In the genomic region with DNA sequence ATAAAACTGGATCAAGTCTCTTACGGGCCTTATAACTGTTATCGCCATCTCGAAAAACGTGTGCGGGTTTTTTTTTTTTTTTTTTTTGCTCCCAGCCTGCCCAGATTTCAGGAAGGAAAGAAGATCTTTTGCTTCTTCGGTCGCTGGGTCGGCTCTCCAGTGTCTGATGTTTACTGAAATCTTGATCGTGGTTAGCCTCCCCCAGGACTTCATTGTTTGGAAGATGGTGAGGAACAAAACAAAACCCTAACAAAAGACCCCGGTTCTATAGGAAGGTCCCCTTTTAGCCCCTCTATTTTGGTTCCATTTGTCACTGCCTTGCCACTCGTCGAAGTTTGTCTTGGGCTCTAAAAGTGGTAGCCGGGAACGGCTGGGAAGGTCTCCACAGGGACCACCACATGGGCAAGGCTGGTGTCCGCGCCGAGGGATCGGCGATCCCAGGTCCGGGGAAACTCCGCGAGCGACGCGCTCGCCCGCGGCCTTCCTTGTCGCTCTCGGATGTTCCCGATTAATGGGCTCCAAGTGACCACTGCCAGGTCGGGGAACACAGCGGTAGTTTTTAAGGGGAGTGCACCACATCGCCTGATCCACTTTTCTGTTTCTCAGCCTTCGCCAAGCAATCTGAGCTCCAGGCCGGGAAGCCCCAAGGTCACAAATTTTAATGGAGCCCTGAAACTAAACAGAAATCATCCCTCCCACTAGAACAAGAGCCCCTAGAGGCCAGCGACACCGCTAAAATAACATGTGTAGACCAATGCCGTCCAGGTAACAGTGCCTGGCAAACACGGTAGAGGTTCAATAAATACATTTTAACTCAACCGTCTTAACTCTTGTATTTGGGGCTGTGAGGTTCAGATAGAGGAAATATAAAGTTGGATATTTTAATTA, we compare ENCODE assay signal across 1 cellular context.
A peak's percentile ranks its signal among the peaks of the same experiment; 100 is the strongest.
TF ChIP-seq lines count a peak whose summit lies in the region.

No MANE protein-coding gene starts in this region.

TF ChIP-seq in HepG2, 621 proteins besides CTCF, POLR2A, EP300 and RAD21 (continued from another document and continues in another):
- no peak for TF ChIP-seq ZNF629 (CRISPR knock-in tag; conservative IDR thresholded peaks at IDR 0.05)
- TF ChIP-seq, protein P1, sequence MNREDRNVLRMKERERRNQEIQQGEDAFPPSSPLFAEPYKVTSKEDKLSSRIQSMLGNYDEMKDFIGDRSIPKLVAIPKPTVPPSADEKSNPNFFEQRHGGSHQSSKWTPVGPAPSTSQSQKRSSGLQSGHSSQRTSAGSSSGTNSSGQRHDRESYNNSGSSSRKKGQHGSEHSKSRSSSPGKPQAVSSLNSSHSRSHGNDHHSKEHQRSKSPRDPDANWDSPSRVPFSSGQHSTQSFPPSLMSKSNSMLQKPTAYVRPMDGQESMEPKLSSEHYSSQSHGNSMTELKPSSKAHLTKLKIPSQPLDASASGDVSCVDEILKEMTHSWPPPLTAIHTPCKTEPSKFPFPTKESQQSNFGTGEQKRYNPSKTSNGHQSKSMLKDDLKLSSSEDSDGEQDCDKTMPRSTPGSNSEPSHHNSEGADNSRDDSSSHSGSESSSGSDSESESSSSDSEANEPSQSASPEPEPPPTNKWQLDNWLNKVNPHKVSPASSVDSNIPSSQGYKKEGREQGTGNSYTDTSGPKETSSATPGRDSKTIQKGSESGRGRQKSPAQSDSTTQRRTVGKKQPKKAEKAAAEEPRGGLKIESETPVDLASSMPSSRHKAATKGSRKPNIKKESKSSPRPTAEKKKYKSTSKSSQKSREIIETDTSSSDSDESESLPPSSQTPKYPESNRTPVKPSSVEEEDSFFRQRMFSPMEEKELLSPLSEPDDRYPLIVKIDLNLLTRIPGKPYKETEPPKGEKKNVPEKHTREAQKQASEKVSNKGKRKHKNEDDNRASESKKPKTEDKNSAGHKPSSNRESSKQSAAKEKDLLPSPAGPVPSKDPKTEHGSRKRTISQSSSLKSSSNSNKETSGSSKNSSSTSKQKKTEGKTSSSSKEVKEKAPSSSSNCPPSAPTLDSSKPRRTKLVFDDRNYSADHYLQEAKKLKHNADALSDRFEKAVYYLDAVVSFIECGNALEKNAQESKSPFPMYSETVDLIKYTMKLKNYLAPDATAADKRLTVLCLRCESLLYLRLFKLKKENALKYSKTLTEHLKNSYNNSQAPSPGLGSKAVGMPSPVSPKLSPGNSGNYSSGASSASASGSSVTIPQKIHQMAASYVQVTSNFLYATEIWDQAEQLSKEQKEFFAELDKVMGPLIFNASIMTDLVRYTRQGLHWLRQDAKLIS (CRISPR knock-in tag; IDR thresholded peaks at IDR 0.05) = no peak
- no peak for TF ChIP-seq KAT2B (IDR thresholded peaks at IDR 0.05; ENCODE audit: borderline replicate concordance, low read depth, low read length)
- no peak for TF ChIP-seq ZNF660 (CRISPR knock-in tag; IDR thresholded peaks at IDR 0.05; ENCODE audit: borderline replicate concordance, low read depth)
- no peak for TF ChIP-seq ZNF207 (IDR thresholded peaks at IDR 0.05; ENCODE audit: borderline replicate concordance)
- TF ChIP-seq TCF7 (IDR thresholded peaks at IDR 0.05; ENCODE audit: low read depth) = no peak
- TF ChIP-seq RFXAP (CRISPR knock-in tag; IDR thresholded peaks at IDR 0.05; ENCODE audit: borderline replicate concordance) = no peak
- TF ChIP-seq HHEX (CRISPR knock-in tag; IDR thresholded peaks at IDR 0.05) = no peak
- TF ChIP-seq ZNF510 (CRISPR knock-in tag; IDR thresholded peaks at IDR 0.05; ENCODE audit: low read depth) = no peak
- no peak; the same call in 1 of the 2 replicates for TF ChIP-seq ZNF331 (CRISPR knock-in tag; IDR thresholded peaks at IDR 0.05)
- TF ChIP-seq DNMT3B (CRISPR knock-in tag; conservative IDR thresholded peaks at IDR 0.05) = no peak; the same call in 1 of the 2 replicates
- TF ChIP-seq ZBTB7B (CRISPR knock-in tag; IDR thresholded peaks at IDR 0.05) = peak; percentile 36; the same call in 1 of the 2 replicates
- TF ChIP-seq, protein P2, sequence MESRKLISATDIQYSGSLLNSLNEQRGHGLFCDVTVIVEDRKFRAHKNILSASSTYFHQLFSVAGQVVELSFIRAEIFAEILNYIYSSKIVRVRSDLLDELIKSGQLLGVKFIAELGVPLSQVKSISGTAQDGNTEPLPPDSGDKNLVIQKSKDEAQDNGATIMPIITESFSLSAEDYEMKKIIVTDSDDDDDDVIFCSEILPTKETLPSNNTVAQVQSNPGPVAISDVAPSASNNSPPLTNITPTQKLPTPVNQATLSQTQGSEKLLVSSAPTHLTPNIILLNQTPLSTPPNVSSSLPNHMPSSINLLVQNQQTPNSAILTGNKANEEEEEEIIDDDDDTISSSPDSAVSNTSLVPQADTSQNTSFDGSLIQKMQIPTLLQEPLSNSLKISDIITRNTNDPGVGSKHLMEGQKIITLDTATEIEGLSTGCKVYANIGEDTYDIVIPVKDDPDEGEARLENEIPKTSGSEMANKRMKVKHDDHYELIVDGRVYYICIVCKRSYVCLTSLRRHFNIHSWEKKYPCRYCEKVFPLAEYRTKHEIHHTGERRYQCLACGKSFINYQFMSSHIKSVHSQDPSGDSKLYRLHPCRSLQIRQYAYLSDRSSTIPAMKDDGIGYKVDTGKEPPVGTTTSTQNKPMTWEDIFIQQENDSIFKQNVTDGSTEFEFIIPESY (CRISPR knock-in tag; IDR thresholded peaks at IDR 0.05) = no peak
- TF ChIP-seq ZNF788 (CRISPR knock-in tag; IDR thresholded peaks at IDR 0.05; ENCODE audit: borderline replicate concordance) = peak; percentile 35; the same call in 1 of the 2 replicates
- no peak for TF ChIP-seq ISX (CRISPR knock-in tag; conservative IDR thresholded peaks at IDR 0.05)
- no peak for TF ChIP-seq ZNF883 (CRISPR knock-in tag; IDR thresholded peaks at IDR 0.05; ENCODE audit: not compliant biosample characterization)
- TF ChIP-seq, protein P3, sequence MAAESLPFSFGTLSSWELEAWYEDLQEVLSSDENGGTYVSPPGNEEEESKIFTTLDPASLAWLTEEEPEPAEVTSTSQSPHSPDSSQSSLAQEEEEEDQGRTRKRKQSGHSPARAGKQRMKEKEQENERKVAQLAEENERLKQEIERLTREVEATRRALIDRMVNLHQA (CRISPR knock-in tag; IDR thresholded peaks at IDR 0.05) = no peak
- TF ChIP-seq, protein P4, sequence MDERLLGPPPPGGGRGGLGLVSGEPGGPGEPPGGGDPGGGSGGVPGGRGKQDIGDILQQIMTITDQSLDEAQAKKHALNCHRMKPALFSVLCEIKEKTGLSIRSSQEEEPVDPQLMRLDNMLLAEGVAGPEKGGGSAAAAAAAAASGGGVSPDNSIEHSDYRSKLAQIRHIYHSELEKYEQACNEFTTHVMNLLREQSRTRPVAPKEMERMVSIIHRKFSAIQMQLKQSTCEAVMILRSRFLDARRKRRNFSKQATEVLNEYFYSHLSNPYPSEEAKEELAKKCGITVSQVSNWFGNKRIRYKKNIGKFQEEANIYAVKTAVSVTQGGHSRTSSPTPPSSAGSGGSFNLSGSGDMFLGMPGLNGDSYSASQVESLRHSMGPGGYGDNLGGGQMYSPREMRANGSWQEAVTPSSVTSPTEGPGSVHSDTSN (CRISPR knock-in tag; IDR thresholded peaks at IDR 0.05) = no peak
- peak; percentile 74 for TF ChIP-seq ASH2L (IDR thresholded peaks at IDR 0.05; ENCODE audit: insufficient read length, low read depth, low read length)
- TF ChIP-seq, protein P5, sequence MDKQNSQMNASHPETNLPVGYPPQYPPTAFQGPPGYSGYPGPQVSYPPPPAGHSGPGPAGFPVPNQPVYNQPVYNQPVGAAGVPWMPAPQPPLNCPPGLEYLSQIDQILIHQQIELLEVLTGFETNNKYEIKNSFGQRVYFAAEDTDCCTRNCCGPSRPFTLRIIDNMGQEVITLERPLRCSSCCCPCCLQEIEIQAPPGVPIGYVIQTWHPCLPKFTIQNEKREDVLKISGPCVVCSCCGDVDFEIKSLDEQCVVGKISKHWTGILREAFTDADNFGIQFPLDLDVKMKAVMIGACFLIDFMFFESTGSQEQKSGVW (CRISPR knock-in tag; IDR thresholded peaks at IDR 0.05; ENCODE audit: borderline replicate concordance) = no peak; the same call in 1 of the 2 replicates
- no peak for TF ChIP-seq SNAPC2 (CRISPR knock-in tag; IDR thresholded peaks at IDR 0.05)
- no peak for TF ChIP-seq ZNF570 (CRISPR knock-in tag; IDR thresholded peaks at IDR 0.05; ENCODE audit: borderline replicate concordance)
- 0 out of 2 replicates have a peak, but pooled peaks have one; percentile 14 for TF ChIP-seq ETV5 (CRISPR knock-in tag; IDR thresholded peaks at IDR 0.05; ENCODE audit: borderline replicate concordance)
- TF ChIP-seq, protein P6, sequence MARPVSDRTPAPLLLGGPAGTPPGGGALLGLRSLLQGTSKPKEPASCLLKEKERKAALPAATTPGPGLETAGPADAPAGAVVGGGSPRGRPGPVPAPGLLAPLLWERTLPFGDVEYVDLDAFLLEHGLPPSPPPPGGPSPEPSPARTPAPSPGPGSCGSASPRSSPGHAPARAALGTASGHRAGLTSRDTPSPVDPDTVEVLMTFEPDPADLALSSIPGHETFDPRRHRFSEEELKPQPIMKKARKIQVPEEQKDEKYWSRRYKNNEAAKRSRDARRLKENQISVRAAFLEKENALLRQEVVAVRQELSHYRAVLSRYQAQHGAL (CRISPR knock-in tag; IDR thresholded peaks at IDR 0.05; ENCODE audit: not compliant biosample characterization) = no peak
- TF ChIP-seq GPN1 (CRISPR knock-in tag; IDR thresholded peaks at IDR 0.05; ENCODE audit: borderline replicate concordance) = no peak
- TF ChIP-seq MEF2D (CRISPR knock-in tag; IDR thresholded peaks at IDR 0.05) = no peak
- TF ChIP-seq, protein P7, sequence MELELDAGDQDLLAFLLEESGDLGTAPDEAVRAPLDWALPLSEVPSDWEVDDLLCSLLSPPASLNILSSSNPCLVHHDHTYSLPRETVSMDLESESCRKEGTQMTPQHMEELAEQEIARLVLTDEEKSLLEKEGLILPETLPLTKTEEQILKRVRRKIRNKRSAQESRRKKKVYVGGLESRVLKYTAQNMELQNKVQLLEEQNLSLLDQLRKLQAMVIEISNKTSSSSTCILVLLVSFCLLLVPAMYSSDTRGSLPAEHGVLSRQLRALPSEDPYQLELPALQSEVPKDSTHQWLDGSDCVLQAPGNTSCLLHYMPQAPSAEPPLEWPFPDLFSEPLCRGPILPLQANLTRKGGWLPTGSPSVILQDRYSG (CRISPR knock-in tag; IDR thresholded peaks at IDR 0.05) = no peak
- no peak for TF ChIP-seq KLF15 (CRISPR knock-in tag; IDR thresholded peaks at IDR 0.05; ENCODE audit: borderline replicate concordance)
- TF ChIP-seq MED1 (CRISPR knock-in tag; IDR thresholded peaks at IDR 0.05) = no peak; the same call in 1 of the 2 replicates
- TF ChIP-seq, protein P8, sequence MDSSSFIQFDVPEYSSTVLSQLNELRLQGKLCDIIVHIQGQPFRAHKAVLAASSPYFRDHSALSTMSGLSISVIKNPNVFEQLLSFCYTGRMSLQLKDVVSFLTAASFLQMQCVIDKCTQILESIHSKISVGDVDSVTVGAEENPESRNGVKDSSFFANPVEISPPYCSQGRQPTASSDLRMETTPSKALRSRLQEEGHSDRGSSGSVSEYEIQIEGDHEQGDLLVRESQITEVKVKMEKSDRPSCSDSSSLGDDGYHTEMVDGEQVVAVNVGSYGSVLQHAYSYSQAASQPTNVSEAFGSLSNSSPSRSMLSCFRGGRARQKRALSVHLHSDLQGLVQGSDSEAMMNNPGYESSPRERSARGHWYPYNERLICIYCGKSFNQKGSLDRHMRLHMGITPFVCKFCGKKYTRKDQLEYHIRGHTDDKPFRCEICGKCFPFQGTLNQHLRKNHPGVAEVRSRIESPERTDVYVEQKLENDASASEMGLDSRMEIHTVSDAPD (CRISPR knock-in tag; IDR thresholded peaks at IDR 0.05) = no peak
- TF ChIP-seq, protein P9, sequence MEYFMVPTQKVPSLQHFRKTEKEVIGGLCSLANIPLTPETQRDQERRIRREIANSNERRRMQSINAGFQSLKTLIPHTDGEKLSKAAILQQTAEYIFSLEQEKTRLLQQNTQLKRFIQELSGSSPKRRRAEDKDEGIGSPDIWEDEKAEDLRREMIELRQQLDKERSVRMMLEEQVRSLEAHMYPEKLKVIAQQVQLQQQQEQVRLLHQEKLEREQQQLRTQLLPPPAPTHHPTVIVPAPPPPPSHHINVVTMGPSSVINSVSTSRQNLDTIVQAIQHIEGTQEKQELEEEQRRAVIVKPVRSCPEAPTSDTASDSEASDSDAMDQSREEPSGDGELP (IDR thresholded peaks at IDR 0.05; ENCODE audit: borderline replicate concordance, low read depth) = no peak
- no peak for TF ChIP-seq DPF2 (CRISPR knock-in tag; IDR thresholded peaks at IDR 0.05; ENCODE audit: borderline replicate concordance, low read depth)
- TF ChIP-seq ARNT (IDR thresholded peaks at IDR 0.05) = no peak
- no peak for TF ChIP-seq TOE1 (CRISPR knock-in tag; IDR thresholded peaks at IDR 0.05)
- TF ChIP-seq, protein P10, sequence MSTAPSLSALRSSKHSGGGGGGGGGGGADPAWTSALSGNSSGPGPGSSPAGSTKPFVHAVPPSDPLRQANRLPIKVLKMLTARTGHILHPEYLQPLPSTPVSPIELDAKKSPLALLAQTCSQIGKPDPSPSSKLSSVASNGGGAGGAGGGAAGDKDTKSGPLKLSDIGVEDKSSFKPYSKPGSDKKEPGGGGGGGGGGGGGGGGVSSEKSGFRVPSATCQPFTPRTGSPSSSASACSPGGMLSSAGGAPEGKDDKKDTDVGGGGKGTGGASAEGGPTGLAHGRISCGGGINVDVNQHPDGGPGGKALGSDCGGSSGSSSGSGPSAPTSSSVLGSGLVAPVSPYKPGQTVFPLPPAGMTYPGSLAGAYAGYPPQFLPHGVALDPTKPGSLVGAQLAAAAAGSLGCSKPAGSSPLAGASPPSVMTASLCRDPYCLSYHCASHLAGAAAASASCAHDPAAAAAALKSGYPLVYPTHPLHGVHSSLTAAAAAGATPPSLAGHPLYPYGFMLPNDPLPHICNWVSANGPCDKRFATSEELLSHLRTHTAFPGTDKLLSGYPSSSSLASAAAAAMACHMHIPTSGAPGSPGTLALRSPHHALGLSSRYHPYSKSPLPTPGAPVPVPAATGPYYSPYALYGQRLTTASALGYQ (CRISPR knock-in tag; IDR thresholded peaks at IDR 0.05) = no peak
- TF ChIP-seq, protein P11, sequence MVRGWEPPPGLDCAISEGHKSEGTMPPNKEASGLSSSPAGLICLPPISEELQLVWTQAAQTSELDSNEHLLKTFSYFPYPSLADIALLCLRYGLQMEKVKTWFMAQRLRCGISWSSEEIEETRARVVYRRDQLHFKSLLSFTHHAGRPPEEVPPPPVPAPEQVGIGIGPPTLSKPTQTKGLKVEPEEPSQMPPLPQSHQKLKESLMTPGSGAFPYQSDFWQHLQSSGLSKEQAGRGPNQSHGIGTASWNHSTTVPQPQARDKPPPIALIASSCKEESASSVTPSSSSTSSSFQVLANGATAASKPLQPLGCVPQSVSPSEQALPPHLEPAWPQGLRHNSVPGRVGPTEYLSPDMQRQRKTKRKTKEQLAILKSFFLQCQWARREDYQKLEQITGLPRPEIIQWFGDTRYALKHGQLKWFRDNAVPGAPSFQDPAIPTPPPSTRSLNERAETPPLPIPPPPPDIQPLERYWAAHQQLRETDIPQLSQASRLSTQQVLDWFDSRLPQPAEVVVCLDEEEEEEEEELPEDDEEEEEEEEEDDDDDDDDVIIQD (CRISPR knock-in tag; IDR thresholded peaks at IDR 0.05; ENCODE audit: low read depth) = no peak
- TF ChIP-seq HIVEP1 (CRISPR knock-in tag; IDR thresholded peaks at IDR 0.05) = peak; percentile 43; the same call in 1 of the 2 replicates
- no peak for TF ChIP-seq MED8 (CRISPR knock-in tag; IDR thresholded peaks at IDR 0.05; ENCODE audit: insufficient replicate concordance)
